Comparison of ENCODE assay signal across 1 cellular context in the genomic region with DNA sequence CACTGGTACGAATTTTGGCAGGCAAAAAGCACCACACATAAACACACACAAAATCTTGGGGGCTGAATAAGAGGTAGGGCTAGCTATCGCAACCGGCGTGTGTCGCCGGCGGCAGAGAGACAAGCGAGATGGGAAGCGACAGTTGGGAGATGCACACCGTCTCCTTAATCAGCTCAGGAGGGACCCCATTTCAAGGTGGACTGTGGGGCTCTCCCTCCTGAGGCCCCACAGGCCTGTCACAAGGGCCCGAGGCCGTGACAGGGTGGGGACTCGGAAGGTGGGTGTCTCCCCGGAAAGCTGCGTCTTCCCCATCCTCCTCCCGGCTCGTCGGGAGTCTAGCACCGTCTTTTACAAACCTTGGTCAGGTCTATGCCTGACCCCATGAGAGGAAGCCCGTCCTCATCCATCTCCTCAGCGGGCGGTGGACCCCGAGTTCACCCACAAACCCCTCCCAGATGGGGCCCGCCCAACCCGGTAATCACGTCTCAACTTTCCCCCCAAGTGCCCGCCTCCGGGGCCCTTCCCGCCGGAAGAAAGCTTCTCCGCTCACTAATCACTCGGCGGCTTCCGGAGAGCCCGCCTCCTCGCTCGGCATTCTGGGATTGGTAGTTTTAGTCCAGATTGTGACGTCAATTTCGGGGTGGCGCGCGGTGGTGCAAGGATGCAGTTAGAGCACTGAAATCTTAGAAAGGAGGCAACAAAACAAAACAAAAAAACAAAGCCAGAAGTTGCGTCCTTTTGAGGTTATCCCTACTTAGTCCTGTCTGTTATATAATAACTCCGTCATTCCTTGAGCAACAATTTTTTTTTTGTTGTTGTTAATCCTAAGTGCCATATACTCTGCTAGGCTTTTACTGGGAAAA.
TF ChIP-seq lines count a peak whose summit lies in the region.

A gene with protein sequence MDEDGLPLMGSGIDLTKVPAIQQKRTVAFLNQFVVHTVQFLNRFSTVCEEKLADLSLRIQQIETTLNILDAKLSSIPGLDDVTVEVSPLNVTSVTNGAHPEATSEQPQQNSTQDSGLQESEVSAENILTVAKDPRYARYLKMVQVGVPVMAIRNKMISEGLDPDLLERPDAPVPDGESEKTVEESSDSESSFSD (minus strand): TSS at position 436 of the 863 bp plus-strand sequence. CDS start 29 bp downstream, at position 407.

TF ChIP-seq in HepG2, 621 proteins besides CTCF, POLR2A, EP300 and RAD21 (continued from another document and continues in another):
- TF ChIP-seq, protein P1, sequence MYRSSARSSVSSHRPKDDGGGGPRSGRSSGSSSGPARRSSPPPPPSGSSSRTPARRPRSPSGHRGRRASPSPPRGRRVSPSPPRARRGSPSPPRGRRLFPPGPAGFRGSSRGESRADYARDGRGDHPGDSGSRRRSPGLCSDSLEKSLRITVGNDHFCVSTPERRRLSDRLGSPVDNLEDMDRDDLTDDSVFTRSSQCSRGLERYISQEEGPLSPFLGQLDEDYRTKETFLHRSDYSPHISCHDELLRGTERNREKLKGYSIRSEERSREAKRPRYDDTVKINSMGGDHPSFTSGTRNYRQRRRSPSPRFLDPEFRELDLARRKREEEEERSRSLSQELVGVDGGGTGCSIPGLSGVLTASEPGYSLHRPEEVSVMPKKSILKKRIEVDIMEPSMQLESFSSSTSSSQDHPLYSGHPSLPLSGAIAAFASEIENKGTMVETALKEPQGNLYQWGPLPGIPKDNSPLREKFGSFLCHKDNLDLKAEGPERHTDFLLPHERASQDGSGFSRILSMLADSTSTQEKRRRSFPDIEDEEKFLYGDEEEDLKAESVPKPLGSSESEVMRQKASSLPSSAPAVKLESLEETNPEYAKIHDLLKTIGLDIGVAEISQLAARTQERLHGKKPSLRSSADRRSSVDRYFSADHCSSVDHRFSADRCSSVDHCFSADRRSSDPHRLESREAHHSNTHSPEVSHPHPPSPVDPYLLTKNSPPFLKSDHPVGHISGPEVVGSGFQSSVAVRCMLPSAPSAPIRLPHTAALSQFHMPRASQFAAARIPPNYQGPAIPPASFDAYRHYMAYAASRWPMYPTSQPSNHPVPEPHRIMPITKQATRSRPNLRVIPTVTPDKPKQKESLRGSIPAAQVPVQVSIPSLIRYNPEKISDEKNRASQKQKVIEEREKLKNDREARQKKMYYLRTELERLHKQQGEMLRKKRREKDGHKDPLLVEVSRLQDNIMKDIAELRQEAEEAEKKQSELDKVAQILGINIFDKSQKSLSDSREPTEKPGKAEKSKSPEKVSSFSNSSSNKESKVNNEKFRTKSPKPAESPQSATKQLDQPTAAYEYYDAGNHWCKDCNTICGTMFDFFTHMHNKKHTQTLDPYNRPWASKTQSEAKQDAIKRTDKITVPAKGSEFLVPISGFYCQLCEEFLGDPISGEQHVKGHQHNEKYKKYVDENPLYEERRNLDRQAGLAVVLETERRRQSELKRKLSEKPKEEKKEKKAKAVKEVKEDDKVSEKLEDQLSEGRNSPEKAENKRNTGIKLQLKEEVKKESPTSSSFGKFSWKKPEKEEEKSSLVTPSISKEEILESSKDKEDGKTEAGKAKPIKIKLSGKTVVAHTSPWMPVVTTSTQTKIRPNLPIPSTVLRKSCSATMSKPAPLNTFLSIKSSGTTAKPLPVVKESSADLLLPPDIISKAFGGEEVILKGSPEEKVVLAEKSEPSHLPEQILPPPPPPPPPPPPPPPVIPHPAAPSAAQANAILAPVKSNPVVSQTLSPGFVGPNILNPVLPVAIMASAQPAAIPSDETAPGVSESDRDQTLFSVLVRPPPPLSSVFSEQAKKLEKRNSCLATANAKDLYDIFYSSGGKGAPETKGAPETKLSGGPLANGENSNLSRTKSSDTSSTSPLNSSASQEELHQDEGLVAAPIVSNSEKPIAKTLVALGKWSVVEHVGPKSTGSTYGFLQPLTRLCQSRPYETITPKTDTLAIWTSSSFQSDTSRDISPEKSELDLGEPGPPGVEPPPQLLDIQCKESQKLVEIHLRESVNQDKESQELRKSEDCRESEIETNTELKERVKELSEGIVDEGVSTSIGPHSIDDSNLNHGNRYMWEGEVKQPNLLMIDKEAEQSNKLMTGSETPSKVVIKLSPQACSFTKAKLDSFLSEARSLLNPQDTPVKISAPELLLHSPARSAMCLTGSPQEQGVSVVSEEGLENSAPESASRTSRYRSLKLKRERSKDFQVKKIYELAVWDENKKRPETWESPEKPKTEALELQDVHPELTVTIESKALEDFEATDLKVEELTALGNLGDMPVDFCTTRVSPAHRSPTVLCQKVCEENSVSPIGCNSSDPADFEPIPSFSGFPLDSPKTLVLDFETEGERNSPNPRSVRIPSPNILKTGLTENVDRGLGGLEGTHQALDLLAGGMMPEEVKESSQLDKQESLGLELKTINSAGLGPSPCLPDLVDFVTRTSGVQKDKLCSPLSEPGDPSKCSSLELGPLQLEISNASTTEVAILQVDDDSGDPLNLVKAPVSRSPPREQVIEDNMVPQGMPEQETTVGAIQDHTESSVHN (CRISPR knock-in tag; IDR thresholded peaks at IDR 0.05): no peak
- TF ChIP-seq ZNF839 (CRISPR knock-in tag; IDR thresholded peaks at IDR 0.05; ENCODE audit: borderline replicate concordance): no peak
- TF ChIP-seq, protein P2, sequence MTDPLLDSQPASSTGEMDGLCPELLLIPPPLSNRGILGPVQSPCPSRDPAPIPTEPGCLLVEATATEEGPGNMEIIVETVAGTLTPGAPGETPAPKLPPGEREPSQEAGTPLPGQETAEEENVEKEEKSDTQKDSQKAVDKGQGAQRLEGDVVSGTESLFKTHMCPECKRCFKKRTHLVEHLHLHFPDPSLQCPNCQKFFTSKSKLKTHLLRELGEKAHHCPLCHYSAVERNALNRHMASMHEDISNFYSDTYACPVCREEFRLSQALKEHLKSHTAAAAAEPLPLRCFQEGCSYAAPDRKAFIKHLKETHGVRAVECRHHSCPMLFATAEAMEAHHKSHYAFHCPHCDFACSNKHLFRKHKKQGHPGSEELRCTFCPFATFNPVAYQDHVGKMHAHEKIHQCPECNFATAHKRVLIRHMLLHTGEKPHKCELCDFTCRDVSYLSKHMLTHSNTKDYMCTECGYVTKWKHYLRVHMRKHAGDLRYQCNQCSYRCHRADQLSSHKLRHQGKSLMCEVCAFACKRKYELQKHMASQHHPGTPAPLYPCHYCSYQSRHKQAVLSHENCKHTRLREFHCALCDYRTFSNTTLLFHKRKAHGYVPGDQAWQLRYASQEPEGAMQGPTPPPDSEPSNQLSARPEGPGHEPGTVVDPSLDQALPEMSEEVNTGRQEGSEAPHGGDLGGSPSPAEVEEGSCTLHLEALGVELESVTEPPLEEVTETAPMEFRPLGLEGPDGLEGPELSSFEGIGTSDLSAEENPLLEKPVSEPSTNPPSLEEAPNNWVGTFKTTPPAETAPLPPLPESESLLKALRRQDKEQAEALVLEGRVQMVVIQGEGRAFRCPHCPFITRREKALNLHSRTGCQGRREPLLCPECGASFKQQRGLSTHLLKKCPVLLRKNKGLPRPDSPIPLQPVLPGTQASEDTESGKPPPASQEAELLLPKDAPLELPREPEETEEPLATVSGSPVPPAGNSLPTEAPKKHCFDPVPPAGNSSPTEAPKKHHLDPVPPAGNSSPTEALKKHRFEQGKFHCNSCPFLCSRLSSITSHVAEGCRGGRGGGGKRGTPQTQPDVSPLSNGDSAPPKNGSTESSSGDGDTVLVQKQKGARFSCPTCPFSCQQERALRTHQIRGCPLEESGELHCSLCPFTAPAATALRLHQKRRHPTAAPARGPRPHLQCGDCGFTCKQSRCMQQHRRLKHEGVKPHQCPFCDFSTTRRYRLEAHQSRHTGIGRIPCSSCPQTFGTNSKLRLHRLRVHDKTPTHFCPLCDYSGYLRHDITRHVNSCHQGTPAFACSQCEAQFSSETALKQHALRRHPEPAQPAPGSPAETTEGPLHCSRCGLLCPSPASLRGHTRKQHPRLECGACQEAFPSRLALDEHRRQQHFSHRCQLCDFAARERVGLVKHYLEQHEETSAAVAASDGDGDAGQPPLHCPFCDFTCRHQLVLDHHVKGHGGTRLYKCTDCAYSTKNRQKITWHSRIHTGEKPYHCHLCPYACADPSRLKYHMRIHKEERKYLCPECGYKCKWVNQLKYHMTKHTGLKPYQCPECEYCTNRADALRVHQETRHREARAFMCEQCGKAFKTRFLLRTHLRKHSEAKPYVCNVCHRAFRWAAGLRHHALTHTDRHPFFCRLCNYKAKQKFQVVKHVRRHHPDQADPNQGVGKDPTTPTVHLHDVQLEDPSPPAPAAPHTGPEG (CRISPR knock-in tag; IDR thresholded peaks at IDR 0.05): no peak
- TF ChIP-seq ZFY (CRISPR knock-in tag; IDR thresholded peaks at IDR 0.05): peak; percentile 88
- TF ChIP-seq KDM2A (CRISPR knock-in tag; IDR thresholded peaks at IDR 0.05; ENCODE audit: borderline replicate concordance, low read depth): peak; percentile 56; the same call in 1 of the 2 replicates
- TF ChIP-seq ZNF263 (CRISPR knock-in tag; IDR thresholded peaks at IDR 0.05): peak; percentile 21; the same call in 1 of the 2 replicates
- no peak for TF ChIP-seq SSRP1 (CRISPR knock-in tag; IDR thresholded peaks at IDR 0.05)
- TF ChIP-seq DMAP1 (CRISPR knock-in tag; IDR thresholded peaks at IDR 0.05): peak; percentile 34; the same call in 1 of the 2 replicates
- no peak for TF ChIP-seq CHCHD3 (CRISPR knock-in tag; IDR thresholded peaks at IDR 0.05)
- no peak for TF ChIP-seq HDAC1 (CRISPR knock-in tag; IDR thresholded peaks at IDR 0.05)
- TF ChIP-seq GATAD1 (CRISPR knock-in tag; IDR thresholded peaks at IDR 0.05): peak; percentile 68; the same call in 1 of the 2 replicates
- TF ChIP-seq, protein P3, sequence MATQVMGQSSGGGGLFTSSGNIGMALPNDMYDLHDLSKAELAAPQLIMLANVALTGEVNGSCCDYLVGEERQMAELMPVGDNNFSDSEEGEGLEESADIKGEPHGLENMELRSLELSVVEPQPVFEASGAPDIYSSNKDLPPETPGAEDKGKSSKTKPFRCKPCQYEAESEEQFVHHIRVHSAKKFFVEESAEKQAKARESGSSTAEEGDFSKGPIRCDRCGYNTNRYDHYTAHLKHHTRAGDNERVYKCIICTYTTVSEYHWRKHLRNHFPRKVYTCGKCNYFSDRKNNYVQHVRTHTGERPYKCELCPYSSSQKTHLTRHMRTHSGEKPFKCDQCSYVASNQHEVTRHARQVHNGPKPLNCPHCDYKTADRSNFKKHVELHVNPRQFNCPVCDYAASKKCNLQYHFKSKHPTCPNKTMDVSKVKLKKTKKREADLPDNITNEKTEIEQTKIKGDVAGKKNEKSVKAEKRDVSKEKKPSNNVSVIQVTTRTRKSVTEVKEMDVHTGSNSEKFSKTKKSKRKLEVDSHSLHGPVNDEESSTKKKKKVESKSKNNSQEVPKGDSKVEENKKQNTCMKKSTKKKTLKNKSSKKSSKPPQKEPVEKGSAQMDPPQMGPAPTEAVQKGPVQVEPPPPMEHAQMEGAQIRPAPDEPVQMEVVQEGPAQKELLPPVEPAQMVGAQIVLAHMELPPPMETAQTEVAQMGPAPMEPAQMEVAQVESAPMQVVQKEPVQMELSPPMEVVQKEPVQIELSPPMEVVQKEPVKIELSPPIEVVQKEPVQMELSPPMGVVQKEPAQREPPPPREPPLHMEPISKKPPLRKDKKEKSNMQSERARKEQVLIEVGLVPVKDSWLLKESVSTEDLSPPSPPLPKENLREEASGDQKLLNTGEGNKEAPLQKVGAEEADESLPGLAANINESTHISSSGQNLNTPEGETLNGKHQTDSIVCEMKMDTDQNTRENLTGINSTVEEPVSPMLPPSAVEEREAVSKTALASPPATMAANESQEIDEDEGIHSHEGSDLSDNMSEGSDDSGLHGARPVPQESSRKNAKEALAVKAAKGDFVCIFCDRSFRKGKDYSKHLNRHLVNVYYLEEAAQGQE (IDR thresholded peaks at IDR 0.05; ENCODE audit: borderline replicate concordance in 1 of 2, low read depth in 1 of 2, low read length in 2 of 2): no peak
- TF ChIP-seq, protein P4, sequence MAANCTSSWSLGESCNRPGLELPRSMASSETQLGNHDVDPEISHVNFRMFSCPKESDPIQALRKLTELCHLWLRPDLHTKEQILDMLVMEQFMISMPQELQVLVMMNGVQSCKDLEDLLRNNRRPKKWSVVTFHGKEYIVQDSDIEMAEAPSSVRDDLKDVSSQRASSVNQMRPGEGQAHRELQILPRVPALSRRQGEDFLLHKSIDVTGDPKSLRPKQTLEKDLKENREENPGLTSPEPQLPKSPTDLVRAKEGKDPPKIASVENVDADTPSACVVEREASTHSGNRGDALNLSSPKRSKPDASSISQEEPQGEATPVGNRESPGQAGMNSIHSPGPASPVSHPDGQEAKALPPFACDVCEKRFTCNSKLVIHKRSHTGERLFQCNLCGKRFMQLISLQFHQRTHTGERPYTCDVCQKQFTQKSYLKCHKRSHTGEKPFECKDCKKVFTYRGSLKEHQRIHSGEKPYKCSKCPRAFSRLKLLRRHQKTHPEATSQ (CRISPR knock-in tag; IDR thresholded peaks at IDR 0.05; ENCODE audit: borderline replicate concordance): peak; percentile 27; the same call in 1 of the 2 replicates
- TF ChIP-seq, protein P5, sequence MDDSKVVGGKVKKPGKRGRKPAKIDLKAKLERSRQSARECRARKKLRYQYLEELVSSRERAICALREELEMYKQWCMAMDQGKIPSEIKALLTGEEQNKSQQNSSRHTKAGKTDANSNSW (CRISPR knock-in tag; IDR thresholded peaks at IDR 0.05; ENCODE audit: borderline replicate concordance): no peak
- TF ChIP-seq ZNF501 (CRISPR knock-in tag; IDR thresholded peaks at IDR 0.05): 0 out of 2 replicates have a peak, but pooled peaks have one; percentile 18
- TF ChIP-seq ZFAT (CRISPR knock-in tag; conservative IDR thresholded peaks at IDR 0.05): no peak
- TF ChIP-seq LCORL (IDR thresholded peaks at IDR 0.05): no peak
- peak; percentile 49; the same call in 1 of the 2 replicates for TF ChIP-seq LCORL (CRISPR knock-in tag; IDR thresholded peaks at IDR 0.05)
- TF ChIP-seq, protein P6, sequence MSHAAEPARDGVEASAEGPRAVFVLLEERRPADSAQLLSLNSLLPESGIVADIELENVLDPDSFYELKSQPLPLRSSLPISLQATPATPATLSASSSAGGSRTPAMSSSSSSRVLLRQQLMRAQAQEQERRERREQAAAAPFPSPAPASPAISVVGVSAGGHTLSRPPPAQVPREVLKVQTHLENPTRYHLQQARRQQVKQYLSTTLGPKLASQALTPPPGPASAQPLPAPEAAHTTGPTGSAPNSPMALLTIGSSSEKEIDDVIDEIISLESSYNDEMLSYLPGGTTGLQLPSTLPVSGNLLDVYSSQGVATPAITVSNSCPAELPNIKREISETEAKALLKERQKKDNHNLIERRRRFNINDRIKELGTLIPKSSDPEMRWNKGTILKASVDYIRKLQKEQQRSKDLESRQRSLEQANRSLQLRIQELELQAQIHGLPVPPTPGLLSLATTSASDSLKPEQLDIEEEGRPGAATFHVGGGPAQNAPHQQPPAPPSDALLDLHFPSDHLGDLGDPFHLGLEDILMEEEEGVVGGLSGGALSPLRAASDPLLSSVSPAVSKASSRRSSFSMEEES (CRISPR knock-in tag; IDR thresholded peaks at IDR 0.05): no peak
- TF ChIP-seq ZC3H4 (CRISPR knock-in tag; IDR thresholded peaks at IDR 0.05; ENCODE audit: borderline replicate concordance): no peak
- TF ChIP-seq, protein P7, sequence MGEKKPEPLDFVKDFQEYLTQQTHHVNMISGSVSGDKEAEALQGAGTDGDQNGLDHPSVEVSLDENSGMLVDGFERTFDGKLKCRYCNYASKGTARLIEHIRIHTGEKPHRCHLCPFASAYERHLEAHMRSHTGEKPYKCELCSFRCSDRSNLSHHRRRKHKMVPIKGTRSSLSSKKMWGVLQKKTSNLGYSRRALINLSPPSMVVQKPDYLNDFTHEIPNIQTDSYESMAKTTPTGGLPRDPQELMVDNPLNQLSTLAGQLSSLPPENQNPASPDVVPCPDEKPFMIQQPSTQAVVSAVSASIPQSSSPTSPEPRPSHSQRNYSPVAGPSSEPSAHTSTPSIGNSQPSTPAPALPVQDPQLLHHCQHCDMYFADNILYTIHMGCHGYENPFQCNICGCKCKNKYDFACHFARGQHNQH (CRISPR knock-in tag; IDR thresholded peaks at IDR 0.05): 0 out of 2 replicates have a peak, but pooled peaks have one; percentile 48
- TF ChIP-seq ETV5 (CRISPR knock-in tag; IDR thresholded peaks at IDR 0.05; ENCODE audit: borderline replicate concordance): peak; percentile 51; the same call in 1 of the 2 replicates
- TF ChIP-seq NR2F2 (IDR thresholded peaks at IDR 0.05; ENCODE audit: borderline replicate concordance, low read depth): no peak
- peak; percentile 93 for TF ChIP-seq CREB1 (IDR thresholded peaks at IDR 0.05)
- TF ChIP-seq CREB1 (CRISPR knock-in tag; IDR thresholded peaks at IDR 0.05): peak; percentile 96
- no peak for TF ChIP-seq ZNF572 (CRISPR knock-in tag; IDR thresholded peaks at IDR 0.05)
- TF ChIP-seq TP53 (CRISPR knock-in tag; conservative IDR thresholded peaks at IDR 0.05): no peak
- no peak for TF ChIP-seq ZNF224 (CRISPR knock-in tag; IDR thresholded peaks at IDR 0.05)
